Comparison of ENCODE assay signal across 8 cellular contexts in the genomic region with DNA sequence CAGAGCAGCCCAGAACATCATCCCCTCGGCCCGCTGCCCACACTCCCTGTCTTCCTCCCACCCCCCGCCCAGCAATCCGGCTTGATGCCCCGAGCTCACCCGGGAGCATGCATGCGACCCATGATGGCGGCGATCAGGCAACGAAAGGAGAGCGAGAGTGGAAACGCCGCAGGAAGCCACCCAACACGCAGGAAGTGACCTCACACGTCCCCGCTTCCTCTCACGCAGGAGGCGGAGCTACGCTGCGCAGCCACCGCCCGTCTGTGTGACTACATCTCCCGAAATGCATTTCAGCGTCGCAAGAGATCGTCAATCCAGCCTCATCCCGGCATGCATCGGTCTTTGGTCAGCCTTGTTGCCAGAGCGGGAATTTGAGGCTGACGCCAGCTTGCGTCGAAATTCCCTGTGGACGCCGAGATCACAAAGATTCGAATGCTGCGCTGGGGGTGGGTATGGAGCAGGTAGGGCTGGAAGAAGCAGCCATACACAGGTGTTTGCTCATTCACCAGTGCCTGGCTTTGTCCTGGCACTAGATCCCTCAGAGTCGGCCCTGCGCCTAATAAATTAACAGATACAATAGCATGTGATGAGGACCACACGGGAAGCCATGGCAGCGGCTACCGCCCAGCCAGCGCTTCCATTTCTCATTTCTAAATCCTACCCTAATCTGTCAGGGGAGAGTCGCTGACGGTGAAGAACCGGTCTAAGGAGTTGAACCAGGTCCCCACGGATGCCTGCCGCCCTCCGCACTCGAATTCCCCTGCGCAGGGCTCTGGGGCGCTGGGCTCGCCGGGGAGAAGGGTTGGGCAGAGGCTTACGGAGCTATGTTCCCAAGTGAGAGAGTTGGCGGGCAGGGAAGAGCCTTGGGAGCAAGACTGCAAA. TPM values are rescaled to one million over a fixed set of nuclear protein-coding genes. Genes with fewer than 3 reads are reported as not detected.
A peak's percentile ranks its signal among the peaks of the same experiment; 100 is the strongest.
DNase-seq lines count a peak whose midpoint lies in the region; ATAC-seq and TF ChIP-seq lines count a peak whose summit lies in the region.

A gene (minus strand): TSS at position 148 of the 882 bp plus-strand sequence. CDS start 26 bp downstream, at position 122.

- peaks cover 26 to 46% (median 40%) of the 10 kb centered on the region in 6 donors for H3K4me1 ChIP-seq in spleen

- peaks cover 38% of the 10 kb centered on the region for H3K4me1 Mint-ChIP-seq in activated B cell treated with CpG ODN at 0.5 μM for 24 hours

- in situ Hi-C loops in GM18951 (cut with MboI; ENCODE audit: low sequenced_read_pairs, unreplicated experiment), result no loop called here

- 0 to 1% (median 0%) methylated on average over 33 to 55 of the region's 55 CpGs for WGBS in spleen, 5 donors

- no peaks in the 10 kb centered on the region for H3K9me3 ChIP-seq in spleen

- DNase-seq in AG08395 (ENCODE audit: low spot score) (peak; percentile 99), NCI-H345 (lab: John Stamatoyannopoulos, UW) (peak; percentile 99), activated B cell treated with CpG ODN at 0.5 μM for 24 hours (peak; percentile 86), caudate nucleus (lab: John Stamatoyannopoulos, UW) (peak; percentile 83 to 99 (median 97)), inferior parietal cortex (ENCODE audit: extremely low spot score) (peak; percentile 99), spleen (peak; percentile 98)

- H3K27ac Mint-ChIP-seq in activated B cell treated with CpG ODN at 0.5 μM for 24 hours, result peak within 1 kb of the TSS; percentile 96

- intact Hi-C loops in activated B cell treated with CpG ODN at 0.5 μM for 24 hours (cut with micrococcal nuclease), result loop anchor here (1.0 to 10.0 kb wide), 10 partner anchors 131 to 1027 kb away; a partner anchor contains a TSS
- intact Hi-C loops in spleen (cut with DNase I; ENCODE audit: low total_unique reads), result loop anchor here (5.0 kb wide), 1 partner anchor 200 kb away; a partner anchor contains a TSS

- peak within 1 kb of the TSS; percentile 99 for H3K4me3 Mint-ChIP-seq in activated B cell treated with CpG ODN at 0.5 μM for 24 hours

- peaks cover 0 to 39% (median 36%) of the 10 kb centered on the region in 6 donors for H3K36me3 ChIP-seq in spleen

- no peaks in the 10 kb centered on the region for H3K9me3 Mint-ChIP-seq in activated B cell treated with CpG ODN at 0.5 μM for 24 hours

- peaks cover 54% of the 10 kb centered on the region for H3K36me3 Mint-ChIP-seq in activated B cell treated with CpG ODN at 0.5 μM for 24 hours (ENCODE audit: low read depth)

- no peaks in the 10 kb centered on the region for H3K27me3 Mint-ChIP-seq in activated B cell treated with CpG ODN at 0.5 μM for 24 hours

- no peaks in the 10 kb centered on the region for H3K27me3 ChIP-seq in spleen (replicated peaks in 1 of 7)

- POLR2A ChIA-PET in activated B cell treated with CpG ODN at 0.5 μM for 24 hours (lab: Charles Lee), result interaction anchor here (0.6 to 3.4 kb wide), 20 partner anchors 13 to 1431 kb away, joined by 3 to 75 read pairs (median 5); a partner anchor contains a TSS

- TF ChIP-seq POLR2A in GM18951 (IDR thresholded peaks at IDR 0.05; ENCODE audit: extremely low read depth, insufficient read depth, insufficient read length) (peak; percentile 96), spleen (IDR thresholded peaks at IDR 0.05) (peak; percentile 37 to 48 (median 39))

- peak within 1 kb of the TSS; percentile 65 to 90 (median 82) for H3K4me3 ChIP-seq in spleen

- CTCF ChIA-PET in activated B cell treated with CpG ODN at 0.5 μM for 24 hours (lab: Charles Lee), result interaction anchor here (0.6 kb wide), 1 partner anchor 197 kb away, joined by 3 read pairs; no protein-coding TSS in a partner anchor

- TF ChIP-seq CTCF in activated B cell treated with CpG ODN at 0.5 μM for 24 hours (IDR thresholded peaks at IDR 0.05) (no peak), spleen (IDR thresholded peaks at IDR 0.05 in 8 of 11, conservative IDR thresholded peaks at IDR 0.05 in 3 of 11) (peak in 1 of 11 experiments; percentile 16)

- ATAC-seq in HG03196 (IDR thresholded peaks at IDR 0.05; ENCODE audit: unreplicated experiment), result peak; percentile 96
- ATAC-seq in activated B cell treated with CpG ODN at 0.5 μM for 24 hours (ENCODE audit: low read depth), result peak; percentile 94

- peak within 1 kb of the TSS; percentile 92 for H3K27ac ChIP-seq in caudate nucleus (ENCODE audit: low read depth, low read length)
- H3K27ac ChIP-seq in spleen, result peak within 1 kb of the TSS; percentile 91 to 96 (median 95)

RNA-seq across cellular contexts. Expression of the gene that starts here (rescaled TPM):
- total RNA-seq in activated B cell treated with CpG ODN at 0.5 μM for 24 hours (1,617 and 1,778 TPM in 2 replicates), spleen (1,000 to 10,000 TPM in 4 of 7 donors, 100 to 1,000 TPM in 3; 755 to 1,334 (median 1,014) TPM)
- 1,000 to 10,000 TPM; 3,517 to 4,398 (median 4,295) TPM for polyA plus RNA-seq in spleen

Comparison
In these comparisons a context has a peak if more than half of its experiments do, and no peak if none do; other contexts are left out.
1. Peak in every context shown above with its lines: DNase-seq, ATAC-seq, H3K4me3 ChIP-seq and H3K27ac ChIP-seq.